ENCODE assay signal across 8 cellular contexts in genomic region chr11:66545701-66546367, GRCh38. TPM values are rescaled to one million over a fixed set of nuclear protein-coding genes. Genes with fewer than 3 reads are reported as not detected.
DNase-seq lines count a peak whose midpoint lies in the region; ATAC-seq and TF ChIP-seq lines count a peak whose summit lies in the region.

Gene ZDHHC24, minus strand, starts transcription at chr11:66546048. Its CDS starts 45 bp downstream, at chr11:66546003.

- no peaks in the 10 kb centered on the region for H3K9me3 Mint-ChIP-seq in activated CD8-positive, alpha-beta T cell treated with anti-CD3 and anti-CD28 coated beads for 36 hours

- H3K4me3 ChIP-seq in lower lobe of right lung: peak within 1 kb of the TSS; percentile 81

- peaks cover 39% of the 10 kb centered on the region for H3K4me1 ChIP-seq in lower lobe of right lung

- H3K9me3 ChIP-seq in lower lobe of right lung: no peaks in the 10 kb centered on the region

- H3K36me3 Mint-ChIP-seq in activated CD8-positive, alpha-beta T cell treated with anti-CD3 and anti-CD28 coated beads for 36 hours (ENCODE audit: low read depth): peaks cover 10% of the 10 kb centered on the region

- peaks cover 26% of the 10 kb centered on the region for H3K36me3 ChIP-seq in lower lobe of right lung

- DNase-seq in CD1c-positive myeloid dendritic cell (ENCODE audit: extremely low spot score) (peak; percentile 98), NCI-H82 treated with DMSO at 0.1 percent for 48 hours (lab: John Stamatoyannopoulos, UW; ENCODE audit: unreplicated experiment) (peak; percentile 84), lower lobe of right lung (peak; percentile 99)
- DNase-seq in activated CD8-positive, alpha-beta T cell treated with anti-CD3 and anti-CD28 coated beads for 36 hours: peak; percentile 96
- peak; percentile 78 for DNase-seq in effector CD4-positive, alpha-beta T cell
- peak; percentile 74 to 94 (median 75) for DNase-seq in stimulated activated CD4-positive, alpha-beta T cell treated with anti-CD3 and anti-CD28 coated beads, TNF-alpha, amount 100 ng/mL, for 24 hours (ENCODE audit: low read depth in 3 of 3)

- intact Hi-C loops in activated CD8-positive, alpha-beta T cell treated with anti-CD3 and anti-CD28 coated beads for 36 hours (cut with micrococcal nuclease): loop anchor here (10.0 kb wide), 2 partner anchors 61 to 129 kb away; partner anchors contain the start of genes DPP3 and RBM4B
- intact Hi-C loops in lower lobe of right lung (cut with DNase I): no loop called here

- H3K27ac ChIP-seq in lower lobe of right lung: peak within 1 kb of the TSS; percentile 91

- POLR2A ChIA-PET in activated CD8-positive, alpha-beta T cell treated with anti-CD3 and anti-CD28 coated beads for 36 hours (lab: Charles Lee): interaction anchor here (0.6 to 2.5 kb wide), 11 partner anchors 13 to 132 kb away, joined by 3 to 21 read pairs (median 3); partner anchors contain the start of genes MRPL11, RBM14, RBM4 and RBM4B

- CTCF ChIA-PET in activated CD8-positive, alpha-beta T cell treated with anti-CD3 and anti-CD28 coated beads for 36 hours (lab: Charles Lee): interaction anchor here (0.8 to 2.8 kb wide), 9 partner anchors 13 to 160 kb away, joined by 3 to 23 read pairs (median 4); partner anchors contain the start of genes BBS1, CCDC87, CCS and DPP3

- no peaks in the 10 kb centered on the region for H3K27me3 ChIP-seq in lower lobe of right lung (ENCODE audit: low read depth)

- H3K27ac Mint-ChIP-seq in activated CD8-positive, alpha-beta T cell treated with anti-CD3 and anti-CD28 coated beads for 36 hours: peak within 1 kb of the TSS; percentile 83

- H3K4me3 Mint-ChIP-seq in activated CD8-positive, alpha-beta T cell treated with anti-CD3 and anti-CD28 coated beads for 36 hours: peak within 1 kb of the TSS; percentile 85

- no peak for TF ChIP-seq CTCF in activated CD8-positive, alpha-beta T cell treated with anti-CD3 and anti-CD28 coated beads for 36 hours (IDR thresholded peaks at IDR 0.05)
- no peak for TF ChIP-seq CTCF in lower lobe of right lung (IDR thresholded peaks at IDR 0.05)

- peaks cover 17% of the 10 kb centered on the region for H3K4me1 Mint-ChIP-seq in activated CD8-positive, alpha-beta T cell treated with anti-CD3 and anti-CD28 coated beads for 36 hours (ENCODE audit: low read depth)

- ATAC-seq in GM19397 (IDR thresholded peaks at IDR 0.05; ENCODE audit: unreplicated experiment): peak; percentile 83
- peak; percentile 50 for ATAC-seq in HG03575 (IDR thresholded peaks at IDR 0.05; ENCODE audit: extremely low read depth, insufficient number of reproducible peaks, low FRiP score, unreplicated experiment)
- ATAC-seq in activated CD8-positive, alpha-beta T cell treated with anti-CD3 and anti-CD28 coated beads for 36 hours: peak; percentile 90
- ATAC-seq in lower lobe of right lung: peak; percentile 97 to 98

- H3K27me3 Mint-ChIP-seq in activated CD8-positive, alpha-beta T cell treated with anti-CD3 and anti-CD28 coated beads for 36 hours: no peaks in the 10 kb centered on the region

RNA-seq across cellular contexts. Expression of gene ZDHHC24, which starts in this region (rescaled TPM):
- total RNA-seq in activated CD8-positive, alpha-beta T cell treated with anti-CD3 and anti-CD28 coated beads for 36 hours: 10 to 100 TPM; 13.2 to 14.0 TPM
- 14.9 TPM for total RNA-seq in lower lobe of right lung

Comparison
In these comparisons a context has a peak if more than half of its experiments do, and no peak if none do; other contexts are left out.
1. Peak in every context shown above with its lines: DNase-seq, ATAC-seq, H3K4me3 ChIP-seq and H3K27ac ChIP-seq.